ENCODE assay signal across 16 cellular contexts in genomic region chr1:71324671-71325297, GRCh38.
DNase-seq lines count a peak whose midpoint lies in the region; ATAC-seq and TF ChIP-seq lines count a peak whose summit lies in the region.
"Had no signal": no experiment of that assay in that cellular context is flagged by ENCODE, and none has a peak within 500 bp of the region (broad histone marks: within the 10 kb centered on the region; RNA-seq: fewer than 3 reads in every experiment).

No MANE protein-coding gene starts in this region.

- no peak overlapping the region for H2AFZ ChIP-seq in IMR-90 (replicated peaks; ENCODE audit: low read length, poor library complexity)
- no peak overlapping the region for H2AFZ ChIP-seq in trophoblast cell (ENCODE audit: insufficient read depth, low read length, poor library complexity)
- H2AFZ ChIP-seq: GM23248 had no signal

- H3K4me1 ChIP-seq in right atrium auricular region (no peaks in the 10 kb centered on the region), IMR-90 (ENCODE audit: control insufficient read depth, insufficient read depth, low read length) (no peaks in the 10 kb centered on the region), trophoblast cell (ENCODE audit: control insufficient read depth in 1 of 2, insufficient read depth in 2 of 2, low read length in 2 of 2) (no peaks in the 10 kb centered on the region)
- H3K4me1 ChIP-seq: BLaER1 treated with 17β-estradiol and CSF1 and Interleukin-3, amounts not matched to agents 10 nM and 100 nM; HAP-1 had no signal

- TF ChIP-seq POLR2A in IMR-90 (IDR thresholded peaks at IDR 0.05; ENCODE audit: low read depth, low read length), result no peak

- H4K12ac ChIP-seq in trophoblast cell (ENCODE audit: low read depth, low read length), result no peak overlapping the region

- H3K27ac ChIP-seq in right atrium auricular region, result no peak overlapping the region
- H3K27ac ChIP-seq in IMR-90 (ENCODE audit: insufficient read depth, low read length), result no peak overlapping the region
- no peak overlapping the region for H3K27ac ChIP-seq in trophoblast cell (ENCODE audit: low read depth, low read length)
- H3K27ac ChIP-seq: BLaER1 treated with 17β-estradiol and CSF1 and Interleukin-3, amounts not matched to agents 10 nM and 100 nM; GM23248 had no signal

- BruUV-seq in IMR-90 (replicated peaks; lab: Mats Ljungman, UMichigan), result no TSS peak

- H3K14ac ChIP-seq in IMR-90 (replicated peaks; ENCODE audit: low read depth, low read length), result no peak overlapping the region
- H3K14ac ChIP-seq in trophoblast cell (ENCODE audit: low read length), result no peak overlapping the region

- no peaks in the 10 kb centered on the region for H3K27me3 ChIP-seq in right atrium auricular region
- no peaks in the 10 kb centered on the region for H3K27me3 ChIP-seq in IMR-90 (ENCODE audit: control insufficient read depth, insufficient read depth, low read length)
- H3K27me3 ChIP-seq in trophoblast cell (ENCODE audit: insufficient read depth, low read length), result no peaks in the 10 kb centered on the region
- H3K27me3 ChIP-seq: BLaER1 treated with 17β-estradiol and CSF1 and Interleukin-3, amounts not matched to agents 10 nM and 100 nM had no signal

- intact Hi-C loops in Right ventricle myocardium superior (cut with DNase I) (no loop called here), IMR-90 (cut with micrococcal nuclease) (loop anchor here (2.0 kb wide), 1 partner anchor 50 kb away; no protein-coding TSS in a partner anchor)

- H3K9me1 ChIP-seq in IMR-90 (ENCODE audit: insufficient read depth, low read length), result no peaks in the 10 kb centered on the region

- H3K79me1 ChIP-seq in IMR-90 (ENCODE audit: low read depth in 1 of 2, low read length in 2 of 2), result no peaks in the 10 kb centered on the region
- H3K79me1 ChIP-seq in trophoblast cell (ENCODE audit: low read length), result no peaks in the 10 kb centered on the region

- WGBS in IMR-90 (ENCODE audit: extremely low coverage in 2 of 2, insufficient read length in 1 of 2), 2 experiments, result no CpG with 5 or more reads among the region's 1 CpG
- no CpG with 5 or more reads among the region's 1 CpG for WGBS in trophoblast cell (ENCODE audit: extremely low coverage, insufficient coverage, insufficient read length)

- DNase-seq in Right ventricle myocardium superior, result no peak
- no peak for DNase-seq in right atrium auricular region (ENCODE audit: low spot score)
- no peak for DNase-seq in IMR-90
- DNase-seq in amniotic epithelial cell (ENCODE audit: low read depth), result peak; percentile 1
- peak; percentile 3 to 74 for DNase-seq in trophoblast cell
- no peak for DNase-seq in NCI-H146 (lab: John Stamatoyannopoulos, UW)
- no peak for DNase-seq in KG1 (lab: John Stamatoyannopoulos, UW)
- DNase-seq: Calu3; CD8-positive, alpha-beta T cell; DMS 273 treated with DMSO at 0.1 percent for 48 hours; DMS53; DND-41; EL; GM23248 had no signal

- CTCF ChIA-PET in IMR-90 (lab: Yijun Ruan, JAX), result no interaction called here

- H4K8ac ChIP-seq in IMR-90 (ENCODE audit: low read depth in 2 of 2, low read length in 2 of 2) (no peak overlapping the region), trophoblast cell (ENCODE audit: low read depth, low read length) (no peak overlapping the region)

- ATAC-seq in Right ventricle myocardium superior (ENCODE audit: poor library complexity), result peak; percentile 36
- peak; percentile 40; the same call in 1 of the 2 replicates for ATAC-seq in IMR-90 (ENCODE audit: low read depth)
- ATAC-seq: CD8-positive, alpha-beta T cell had no signal

- no peak overlapping the region for H4K5ac ChIP-seq in IMR-90 (ENCODE audit: low read depth, low read length)

- H3K56ac ChIP-seq in IMR-90 (ENCODE audit: extremely low read depth, insufficient read depth, low read length), result no peak overlapping the region

- no peak overlapping the region for H2AK9ac ChIP-seq in IMR-90 (replicated peaks; ENCODE audit: low read depth, low read length, poor library complexity)

- H3K4ac ChIP-seq in IMR-90 (ENCODE audit: low read depth, low read length), result no peak overlapping the region
- H3K4ac ChIP-seq in trophoblast cell (ENCODE audit: low read depth, low read length), result no peak overlapping the region

- H3K36me3 ChIP-seq in right atrium auricular region (no peaks in the 10 kb centered on the region), IMR-90 (ENCODE audit: control insufficient read depth, insufficient read depth, low read length) (no peaks in the 10 kb centered on the region), trophoblast cell (ENCODE audit: control insufficient read depth in 1 of 2, insufficient read depth in 2 of 2, low read length in 2 of 2) (no peaks in the 10 kb centered on the region)
- H3K36me3 ChIP-seq: BLaER1 treated with 17β-estradiol and CSF1 and Interleukin-3, amounts not matched to agents 10 nM and 100 nM; HAP-1 had no signal

- H4K91ac ChIP-seq in IMR-90 (ENCODE audit: insufficient read depth, low read depth, low read length) (no peak overlapping the region), trophoblast cell (ENCODE audit: low read depth, low read length) (no peak overlapping the region)

- H2BK15ac ChIP-seq in IMR-90 (ENCODE audit: low read depth, low read length), result no peak overlapping the region

- no peak for TF ChIP-seq RAD21 in IMR-90 (IDR thresholded peaks at IDR 0.05; ENCODE audit: low read length)

- no peak overlapping the region for H3K4me2 ChIP-seq in IMR-90 (ENCODE audit: low read depth, low read length)
- H3K4me2 ChIP-seq in trophoblast cell (ENCODE audit: low read length), result no peak overlapping the region
- H3K4me2 ChIP-seq: BLaER1 treated with 17β-estradiol and CSF1 and Interleukin-3, amounts not matched to agents 10 nM and 100 nM had no signal

- no peak overlapping the region for H2BK20ac ChIP-seq in IMR-90 (ENCODE audit: low read depth, low read length)

- H3K9me3 ChIP-seq in right atrium auricular region, result peaks cover 0 to 5% of the 10 kb centered on the region in 2 donors
- H3K9me3 ChIP-seq in IMR-90 (ENCODE audit: control insufficient read depth, insufficient read depth, low read length), result no peaks in the 10 kb centered on the region
- no peaks in the 10 kb centered on the region for H3K9me3 ChIP-seq in trophoblast cell (ENCODE audit: insufficient read depth, low read depth, low read length)
- H3K9me3 ChIP-seq: HAP-1 had no signal

- H3K23ac ChIP-seq in IMR-90 (ENCODE audit: low read depth, low read length), result no peak overlapping the region
- no peak overlapping the region for H3K23ac ChIP-seq in trophoblast cell (ENCODE audit: low read length)

- POLR2A ChIA-PET in IMR-90 (lab: Charles Lee; ENCODE audit: unreplicated experiment), result no interaction called here

- dilution Hi-C loops in IMR-90 (cut with HindIII; ENCODE audit: low sequenced_read_pairs, unreplicated experiment), result no loop called here

- H2BK120ac ChIP-seq in IMR-90 (ENCODE audit: low read depth, low read length) (no peak overlapping the region), trophoblast cell (ENCODE audit: insufficient read depth, low read length, poor library complexity) (no peak overlapping the region)

- H3K4me3 ChIP-seq in right atrium auricular region (no peak overlapping the region), IMR-90 (ENCODE audit: insufficient read depth, low read depth, low read length) (no peak overlapping the region), trophoblast cell (ENCODE audit: low read depth, low read length) (no peak overlapping the region)
- H3K4me3 ChIP-seq: BLaER1 treated with 17β-estradiol and CSF1 and Interleukin-3, amounts not matched to agents 10 nM and 100 nM; GM23248; HAP-1 had no signal

- H2BK5ac ChIP-seq in IMR-90 (ENCODE audit: low read depth, low read length, poor library complexity, severe bottlenecking), result no peak overlapping the region
- no peak overlapping the region for H2BK5ac ChIP-seq in trophoblast cell (ENCODE audit: low read depth, low read length, poor library complexity)

- in situ Hi-C loops in IMR-90 (cut with MboI; ENCODE audit: low sequenced_read_pairs), result no loop called here

- TF ChIP-seq CTCF in right atrium auricular region (IDR thresholded peaks at IDR 0.05) (no peak), IMR-90 (conservative IDR thresholded peaks at IDR 0.05; ENCODE audit: low read depth, low read length) (no peak)

- H3K9ac ChIP-seq in IMR-90 (ENCODE audit: low read depth, low read length) (no peak overlapping the region), trophoblast cell (ENCODE audit: low read length) (no peak overlapping the region)
- H3K9ac ChIP-seq: BLaER1 treated with 17β-estradiol and CSF1 and Interleukin-3, amounts not matched to agents 10 nM and 100 nM; GM23248 had no signal

- H2BK12ac ChIP-seq in trophoblast cell (ENCODE audit: low read length), result no peak overlapping the region

- H4K20me1 ChIP-seq in IMR-90 (ENCODE audit: insufficient read depth, low read length), result no peaks in the 10 kb centered on the region
- H4K20me1 ChIP-seq: BLaER1 treated with 17β-estradiol and CSF1 and Interleukin-3, amounts not matched to agents 10 nM and 100 nM had no signal

- no peaks in the 10 kb centered on the region for H3K79me2 ChIP-seq in trophoblast cell (ENCODE audit: control insufficient read depth, insufficient read depth, low read length, poor library complexity)

- H2AK5ac ChIP-seq in IMR-90 (ENCODE audit: low read depth, low read length) (no peak overlapping the region), trophoblast cell (ENCODE audit: low read length) (no peak overlapping the region)

- H3K18ac ChIP-seq in IMR-90 (ENCODE audit: low read depth, low read length) (no peak overlapping the region), trophoblast cell (ENCODE audit: low read length) (no peak overlapping the region)

TF ChIP-seq in IMR-90, 13 proteins besides CTCF, POLR2A, EP300 and RAD21:
- no peak for TF ChIP-seq SMC3 (IDR thresholded peaks at IDR 0.05; ENCODE audit: low read depth, low read length)

Comparison
In these comparisons a context has a peak if more than half of its experiments do, and no peak if none do; other contexts are left out.
1. DNase-seq: peak in amniotic epithelial cell (single experiment) and trophoblast cell (2 of 2); none in Right ventricle myocardium superior (single experiment), right atrium auricular region (single experiment), IMR-90 (single experiment), NCI-H146 (single experiment) and KG1 (single experiment).